Comparison of ENCODE assay signal across 8 cellular contexts in the genomic region with DNA sequence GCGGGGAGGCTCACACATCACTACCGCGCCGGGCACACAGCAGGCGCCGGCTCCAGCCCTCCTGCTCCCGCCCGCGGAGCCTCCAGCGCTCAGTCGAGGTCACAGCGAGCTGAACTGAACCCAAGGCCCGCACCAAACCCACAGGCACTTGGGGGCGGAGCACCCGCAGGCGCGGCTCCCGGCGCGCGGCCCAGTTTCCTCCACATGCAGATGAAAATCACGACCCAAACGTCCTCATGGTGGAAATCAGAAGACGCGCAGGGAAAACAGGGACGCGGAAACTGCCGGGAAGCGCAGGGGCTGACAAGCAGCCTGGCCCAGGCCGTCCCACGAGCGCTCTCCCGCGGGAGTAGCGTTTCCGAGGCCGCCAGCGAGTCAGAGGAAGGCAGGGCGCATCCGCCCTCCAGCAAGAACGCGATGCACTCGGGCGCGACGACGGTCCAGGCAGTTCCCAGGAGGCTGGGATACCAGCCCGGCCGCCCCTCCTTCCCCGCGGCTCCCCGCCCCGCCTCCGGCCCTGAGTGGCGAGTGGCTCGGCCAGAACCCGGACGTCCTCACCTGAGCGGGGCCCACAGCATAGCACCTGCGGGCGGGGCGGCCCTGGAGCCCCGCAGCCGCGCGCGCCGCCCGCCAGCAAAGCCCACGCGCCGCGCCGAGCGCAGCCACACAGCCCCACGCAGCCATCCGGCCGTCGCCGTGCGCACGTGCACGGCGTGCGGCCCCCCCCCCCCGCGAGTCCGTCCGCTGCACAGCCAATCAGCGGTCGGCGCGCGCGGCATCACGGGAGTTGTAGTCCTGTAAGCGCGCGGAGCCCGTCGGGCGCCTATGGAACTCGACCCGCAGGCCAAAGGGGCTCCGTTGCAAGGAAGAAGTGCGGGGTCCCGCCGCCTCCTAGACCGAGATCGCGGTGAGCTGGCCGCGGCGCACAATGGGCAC. TPM values are rescaled to one million over a fixed set of nuclear protein-coding genes. Genes with fewer than 3 reads are reported as not detected.
DNase-seq lines count a peak whose midpoint lies in the region; ATAC-seq, FAIRE-seq and TF ChIP-seq lines count a peak whose summit lies in the region.

Gene HDHD5, minus strand, starts transcription at position 710 of the 936 bp plus-strand sequence. Its CDS starts 26 bp downstream, at position 684.

- no TSS peak for BruUV-seq in HepG2 (replicated peaks; lab: Mats Ljungman, UMichigan)

- ATAC-seq in GM19324 (IDR thresholded peaks at IDR 0.05; ENCODE audit: low FRiP score, unreplicated experiment) (peak; percentile 78), HG03460 (IDR thresholded peaks at IDR 0.05; ENCODE audit: unreplicated experiment) (peak; percentile 65), HepG2 (peak; percentile 86)

- no peak within 1 kb of the TSS for H2AFZ ChIP-seq in HepG2 (ENCODE audit: low read length)

- in situ Hi-C loops in HepG2 (cut with HindIII; ENCODE audit: extremely low pct_ligation_motif_present, low pct_unique_long_range_greater_than_20kb), result no loop called here

- no peak for TF ChIP-seq EP300 in HepG2 (IDR thresholded peaks at IDR 0.05; ENCODE audit: low read depth in 2 of 2, low read length in 2 of 2)
- TF ChIP-seq EP300 in HepG2 (CRISPR knock-in tag; IDR thresholded peaks at IDR 0.05; ENCODE audit: borderline replicate concordance), result no peak

- DNase-seq in Ammon's horn (ENCODE audit: low spot score) (peak; percentile 92), NCI-H69 (lab: John Stamatoyannopoulos, UW) (peak; percentile 96), HepG2 (ENCODE audit: low spot score) (no peak)
- peak; percentile 89 to 90 for DNase-seq in activated CD4-positive, alpha-beta T cell treated with anti-CD3 and anti-CD28 coated beads, Interleukin-2, amount 50 U/mL, for 4 hours
- DNase-seq in stimulated activated CD4-positive, alpha-beta T cell treated with anti-CD3 and anti-CD28 coated beads, Interleukin-2, amount 100 ng/mL, for 4 hours (ENCODE audit: low read depth), result peak; percentile 88

- H4K20me1 ChIP-seq in HepG2 (ENCODE audit: insufficient read depth, low read length), result no peaks in the 10 kb centered on the region

- peaks cover 6% of the 10 kb centered on the region for H3K36me3 Mint-ChIP-seq in dendritic cell treated with granulocyte-macrophage colony-stimulating factor and Interleukin-4, amounts not matched to agents 40 ng/mL and 50 ng/mL, for 4 days (ENCODE audit: low read depth)

- H3K27ac ChIP-seq in HepG2 (ENCODE audit: extremely low read length, insufficient read depth, low read length), result no peak within 1 kb of the TSS

- peak within 1 kb of the TSS; percentile 88 for H3K27ac Mint-ChIP-seq in dendritic cell treated with granulocyte-macrophage colony-stimulating factor and Interleukin-4, amounts not matched to agents 40 ng/mL and 50 ng/mL, for 4 days

- FAIRE-seq in HepG2 (lab: Jason Lieb, UNC), result no peak

- no peaks in the 10 kb centered on the region for H3K4me1 ChIP-seq in HepG2 (ENCODE audit: insufficient read depth, low read length)

- TF ChIP-seq POLR2A in HepG2 (IDR thresholded peaks at IDR 0.05; ENCODE audit: insufficient read depth in 1 of 2, low read depth in 2 of 2, low read length in 2 of 2), result no peak

- TF ChIP-seq CTCF in HepG2 (CRISPR knock-in tag; IDR thresholded peaks at IDR 0.05), result no peak

- WGBS in HepG2 (ENCODE audit: low lambda C conversion rate), result 54% methylated on average over 23 of the region's 114 CpGs

- no peaks in the 10 kb centered on the region for H3K36me3 ChIP-seq in HepG2 (replicated peaks in 1 of 2; ENCODE audit: control insufficient read depth in 1 of 2, insufficient read depth in 2 of 2, low read length in 2 of 2)

- CTCF ChIA-PET in HepG2 (lab: Yijun Ruan, JAX; ENCODE audit: low intra/inter-chr PET ratio, low total read pairs), result no interaction called here

- H3K4me3 Mint-ChIP-seq in dendritic cell treated with granulocyte-macrophage colony-stimulating factor and Interleukin-4, amounts not matched to agents 40 ng/mL and 50 ng/mL, for 4 days, result peak within 1 kb of the TSS; percentile 88

- H3K9ac ChIP-seq in HepG2 (ENCODE audit: insufficient read depth, low read depth, low read length), result 0 out of 2 replicates have a peak within 1 kb of the TSS, but pooled peaks have one; percentile 11

- TF ChIP-seq RAD21 in HepG2 (CRISPR knock-in tag; IDR thresholded peaks at IDR 0.05), result no peak

- peak within 1 kb of the TSS; percentile 53 for H3K4me2 ChIP-seq in HepG2 (ENCODE audit: low read depth, low read length)

- peaks cover 2 to 11% of the 10 kb centered on the region in 2 experiments; a peak in 2 of 5 replicates for H3K27me3 ChIP-seq in HepG2 (ENCODE audit: control insufficient read depth in 1 of 2, insufficient read depth in 2 of 2, low read length in 2 of 2)

- H3K27me3 Mint-ChIP-seq in dendritic cell treated with granulocyte-macrophage colony-stimulating factor and Interleukin-4, amounts not matched to agents 40 ng/mL and 50 ng/mL, for 4 days, result no peaks in the 10 kb centered on the region

- H3K4me3 ChIP-seq in HepG2 (replicated peaks in 1 of 3; ENCODE audit: insufficient read depth in 1 of 3, low read depth in 2 of 3, low read length in 3 of 3), result peak within 1 kb of the TSS in 2 of 3 experiments; percentile 34 to 58; a peak in 3 of 6 replicates

- H3K9me3 ChIP-seq in HepG2 (ENCODE audit: low read length), result no peaks in the 10 kb centered on the region

- H3K4me1 Mint-ChIP-seq in dendritic cell treated with granulocyte-macrophage colony-stimulating factor and Interleukin-4, amounts not matched to agents 40 ng/mL and 50 ng/mL, for 4 days (ENCODE audit: low read depth), result peaks cover 45% of the 10 kb centered on the region

- no peaks in the 10 kb centered on the region for H3K9me3 Mint-ChIP-seq in dendritic cell treated with granulocyte-macrophage colony-stimulating factor and Interleukin-4, amounts not matched to agents 40 ng/mL and 50 ng/mL, for 4 days

- POLR2A ChIA-PET in HepG2 (lab: Yijun Ruan, JAX), result no interaction called here

- intact Hi-C loops in dendritic cell treated with granulocyte-macrophage colony-stimulating factor and Interleukin-4, amounts not matched to agents 40 ng/mL and 50 ng/mL, for 4 days (cut with micrococcal nuclease), result loop anchor here (1.0 to 5.0 kb wide), 3 partner anchors 12 to 74 kb away; partner anchors contain the start of genes IL17RA and TMEM121B
- intact Hi-C loops in HepG2 (cut with micrococcal nuclease; ENCODE audit: unreplicated experiment), result no loop called here

- H3K79me2 ChIP-seq in HepG2 (ENCODE audit: insufficient read depth, low read length), result no peaks in the 10 kb centered on the region

TF ChIP-seq in HepG2, 621 proteins besides CTCF, POLR2A, EP300 and RAD21 (continues in another document):
- TF ChIP-seq MIER2 (CRISPR knock-in tag; IDR thresholded peaks at IDR 0.05) (no peak), KDM5B (CRISPR knock-in tag; IDR thresholded peaks at IDR 0.05; ENCODE audit: borderline replicate concordance) (no peak), RARG (CRISPR knock-in tag; IDR thresholded peaks at IDR 0.05; ENCODE audit: low read depth) (no peak), IRX3 (CRISPR knock-in tag; IDR thresholded peaks at IDR 0.05; ENCODE audit: borderline replicate concordance, low read depth) (no peak), GABPB1 (CRISPR knock-in tag; IDR thresholded peaks at IDR 0.05) (peak; percentile 35; the same call in 1 of the 2 replicates), CENPX (CRISPR knock-in tag; IDR thresholded peaks at IDR 0.05) (no peak), MAX (IDR thresholded peaks at IDR 0.05) (0 out of 2 replicates have a peak, but pooled peaks have one; percentile 16)

RNA-seq across cellular contexts. Expression of gene HDHD5, which starts in this region (rescaled TPM):
- total RNA-seq in HepG2 (2016; rRNA removed; fragmentation: Illumina TruSeq; extraction: Trizol), result not detected in 2 replicates
- total RNA-seq in HepG2 (2016; cell fraction: cytosol; rRNA removed; fragmentation: Illumina TruSeq; extraction: Trizol; ENCODE audit: low read depth), result not detected in 2 replicates
- not detected in 2 replicates for total RNA-seq in HepG2 (2016; cell fraction: insoluble cytoplasmic fraction; rRNA removed; fragmentation: Illumina TruSeq; extraction: Trizol)
- total RNA-seq in HepG2 (2016; cell fraction: membrane; rRNA removed; fragmentation: Illumina TruSeq; extraction: Trizol), result not detected in 2 replicates
- total RNA-seq in HepG2 (2016; cell fraction: nucleus; rRNA removed; fragmentation: Illumina TruSeq; extraction: Trizol), result not detected in 2 replicates
- polyA plus RNA-seq in HepG2 (2011; rRNA removed), result not detected in 2 replicates
- not detected in 2 replicates for polyA plus RNA-seq in HepG2 (2011; cell fraction: cytosol; rRNA removed)
- polyA plus RNA-seq in HepG2 (2011; cell fraction: nucleus; rRNA removed), result not detected in 2 replicates
- polyA plus RNA-seq in HepG2 (2012), result not detected in 2 replicates
- not detected in 2 replicates for polyA plus RNA-seq in HepG2 (2016; cell fraction: cytosol; fragmentation: Illumina TruSeq; extraction: Trizol; ENCODE audit: low read depth)
- not detected in 2 replicates for polyA plus RNA-seq in HepG2 (2016; cell fraction: insoluble cytoplasmic fraction; fragmentation: Illumina TruSeq; extraction: Trizol; ENCODE audit: low read depth)
- polyA plus RNA-seq in HepG2 (2016; cell fraction: membrane; fragmentation: Illumina TruSeq; extraction: Trizol; ENCODE audit: low read depth), result not detected in 2 replicates
- polyA plus RNA-seq in HepG2 (2016; cell fraction: nucleus; fragmentation: Illumina TruSeq; extraction: Trizol; ENCODE audit: insufficient read depth, low read depth), result not detected in 2 replicates
- 0.34 and 36.3 TPM in 2 replicates for polyA minus RNA-seq in HepG2 (2011; rRNA and poly(A)+ RNA removed; ENCODE audit: low replicate concordance)
- polyA minus RNA-seq in HepG2 (2011; cell fraction: cytosol; rRNA and poly(A)+ RNA removed), result 0.69 and 0.79 TPM in 2 replicates
- 0.52 TPM in 1 of 2 replicates, not detected in the other for polyA minus RNA-seq in HepG2 (2011; cell fraction: nucleus; rRNA and poly(A)+ RNA removed)
